In genomic region chr2:101114268-101114783, GRCh38 we compare ENCODE assay signal across 10 cellular contexts. TPM values are rescaled to one million over a fixed set of nuclear protein-coding genes. Genes with fewer than 3 reads are reported as not detected.
A peak's percentile ranks its signal among the peaks of the same experiment; 100 is the strongest.
DNase-seq lines count a peak whose midpoint lies in the region; ATAC-seq, FAIRE-seq and TF ChIP-seq lines count a peak whose summit lies in the region.
"Had no signal": no experiment of that assay in that cellular context is flagged by ENCODE, and none has a peak within 500 bp of the region (broad histone marks: within the 10 kb centered on the region; RNA-seq: fewer than 3 reads in every experiment).

No MANE protein-coding gene starts in this region.

- H3K27me3 ChIP-seq in H1 (replicated peaks in 1 of 4; ENCODE audit: control insufficient read depth in 3 of 4, extremely low read depth in 1 of 4, insufficient read depth in 3 of 4, low read length in 3 of 4) (no peaks in the 10 kb centered on the region), prostate gland (replicated peaks; ENCODE audit: insufficient read depth) (no peaks in the 10 kb centered on the region)

- H2BK15ac ChIP-seq in H1 (ENCODE audit: low read length), result no peak overlapping the region

- no peak overlapping the region for H3K9ac ChIP-seq in H1 (replicated peaks in 1 of 4; ENCODE audit: extremely low read depth in 1 of 4, low read depth in 3 of 4, low read length in 3 of 4)

- peaks cover 0 to 50% of the 10 kb centered on the region in 2 experiments; a peak in 3 of 4 replicates for H3K79me2 ChIP-seq in H1 (ENCODE audit: control insufficient read depth in 1 of 2, insufficient read depth in 2 of 2, low read length in 2 of 2)

- no peak overlapping the region for H2BK20ac ChIP-seq in H1 (ENCODE audit: low read length)

- peaks cover 8% of the 10 kb centered on the region for H3K79me1 ChIP-seq in H1 (ENCODE audit: low read depth, low read length)

- ATAC-seq in GM18858 (IDR thresholded peaks at IDR 0.05; ENCODE audit: unreplicated experiment), result no peak
- ATAC-seq in left lobe of liver, result no peak

- H3K56ac ChIP-seq in H1 (replicated peaks; ENCODE audit: insufficient read length, low read depth, low read length), result no peak overlapping the region

- CTCF ChIA-PET in H1 (lab: Charles Lee; ENCODE audit: partially characterized antibody), result interaction anchor here (0.6 to 2.3 kb wide), 6 partner anchors 10 to 82 kb away, joined by 3 to 8 read pairs (median 3); no protein-coding TSS in a partner anchor

- peaks cover 11 to 23% (median 21%) of the 10 kb centered on the region in 4 experiments for H3K4me1 ChIP-seq in H1 (replicated peaks in 1 of 4; ENCODE audit: control insufficient read depth in 3 of 4, insufficient read depth in 4 of 4, low read length in 3 of 4)
- H3K4me1 ChIP-seq in prostate gland (replicated peaks), result peaks cover 34% of the 10 kb centered on the region

- no peak overlapping the region for H4K8ac ChIP-seq in H1 (ENCODE audit: extremely low read depth, insufficient read depth, low read length)

- no peak for TF ChIP-seq RAD21 in H1 (IDR thresholded peaks at IDR 0.05 in 1 of 2, conservative IDR thresholded peaks at IDR 0.05 in 1 of 2; ENCODE audit: low read depth in 2 of 2, low read length in 2 of 2)

- in situ Hi-C loops in KBM-7 (cut with MboI; ENCODE audit: low pct_unique_long_range_greater_than_20kb, low sequenced_read_pairs), result no loop called here

- intact Hi-C loops in prostate gland (cut with DNase I), result no loop called here

- no peak overlapping the region for H3K23ac ChIP-seq in H1 (ENCODE audit: insufficient read length)

- no peak overlapping the region for H3K18ac ChIP-seq in H1 (ENCODE audit: extremely low read depth, low read length)

- H3K14ac ChIP-seq in H1 (ENCODE audit: insufficient read length), result no peak overlapping the region

- H2BK12ac ChIP-seq in H1 (ENCODE audit: low read depth, low read length), result no peak overlapping the region

- H3K4me3 ChIP-seq in H1 (ENCODE audit: extremely low read depth in 1 of 4, insufficient read depth in 2 of 4, low read depth in 3 of 4, low read length in 4 of 4), result peak overlapping the region in 1 of 4 experiments; percentile 42; a peak in 2 of 8 replicates
- no peak overlapping the region for H3K4me3 ChIP-seq in prostate gland

- no peak overlapping the region for H4K5ac ChIP-seq in H1 (ENCODE audit: insufficient read length, low read depth, low read length)

- no peak overlapping the region for H4K91ac ChIP-seq in H1 (replicated peaks; ENCODE audit: insufficient read length, low read length)

- WGBS in H1 (ENCODE audit: extremely low coverage in 1 of 2, insufficient coverage in 1 of 2, insufficient read length in 1 of 2, insufficient replicate concordance in 2 of 2, low coverage in 1 of 2, low lambda C conversion rate in 2 of 2, missing lambda C conversion rate in 1 of 2), 2 experiments, result 31% methylated on average over 5 of the region's 5 CpGs; no CpG with 5 or more reads in 1 of the 2 experiments
- 31% methylated on average over 5 of the region's 5 CpGs for WGBS in prostate gland

- no peaks in the 10 kb centered on the region for H3K23me2 ChIP-seq in H1 (ENCODE audit: low read depth, low read length)

- FAIRE-seq in H1 (lab: Jason Lieb, UNC), result no peak
- FAIRE-seq: A204.1 had no signal

- no peak for TF ChIP-seq CTCF in H1 (IDR thresholded peaks at IDR 0.05; ENCODE audit: control extremely low read depth in 1 of 3, insufficient read depth in 1 of 3, low read depth in 1 of 3, low read length in 3 of 3)
- no peak for TF ChIP-seq CTCF in prostate gland (IDR thresholded peaks at IDR 0.05)

- H3K4me2 ChIP-seq in H1 (ENCODE audit: insufficient read depth in 1 of 2, low read depth in 2 of 2, low read length in 2 of 2), result peak overlapping the region; percentile 63 to 93; a peak in 3 of 4 replicates

- DNase-seq in DMS79 treated with DMSO at 0.1 percent for 48 hours (lab: John Stamatoyannopoulos, UW) (peak; percentile 61), DMS79 (lab: John Stamatoyannopoulos, UW) (no peak), NCI-H146 (lab: John Stamatoyannopoulos, UW) (peak; percentile 57), H1 (ENCODE audit: low read depth in 1 of 2, low spot score in 2 of 2) (no peak), prostate gland (ENCODE audit: low spot score) (no peak), left lobe of liver (ENCODE audit: low spot score) (no peak), KBM-7 (no peak)
- DNase-seq: stimulated activated CD4-positive, alpha-beta T cell treated with anti-CD3 and anti-CD28 coated beads, Interleukin-12 subunit alpha, Interleukin-12 subunit beta, amount 100 ng/mL, for 4 hours had no signal

- TF ChIP-seq POLR2A in H1 (IDR thresholded peaks at IDR 0.05; ENCODE audit: control extremely low read depth in 1 of 2, low read depth in 2 of 2, low read length in 2 of 2), result no peak
- no peak for TF ChIP-seq POLR2A in prostate gland (IDR thresholded peaks at IDR 0.05)

- no peaks in the 10 kb centered on the region for H3K9me3 ChIP-seq in H1 (ENCODE audit: insufficient read depth in 2 of 2, low read depth in 1 of 2, low read length in 1 of 2)
- no peaks in the 10 kb centered on the region for H3K9me3 ChIP-seq in prostate gland

- no peak overlapping the region for H2AFZ ChIP-seq in H1 (ENCODE audit: low read length)

- H2AK5ac ChIP-seq in H1 (ENCODE audit: low read depth, low read length), result no peak overlapping the region

- peak overlapping the region; percentile 54; the same call in 1 of the 2 replicates for H2BK5ac ChIP-seq in H1 (ENCODE audit: low read depth, low read length)

- POLR2A ChIA-PET in H1 (lab: Charles Lee; ENCODE audit: partially characterized antibody), result interaction anchor here (0.6 to 1.4 kb wide), 8 partner anchors 16 to 111 kb away, joined by 3 to 4 read pairs (median 3); partner anchors contain the start of gene TBC1D8

- H3K36me3 ChIP-seq in H1 (ENCODE audit: control insufficient read depth in 2 of 4, insufficient read depth in 4 of 4, low read length in 3 of 4) (no peaks in the 10 kb centered on the region), prostate gland (no peaks in the 10 kb centered on the region)

- H3K27ac ChIP-seq in H1 (ENCODE audit: low read depth, low read length) (no peak overlapping the region), prostate gland (peak overlapping the region; percentile 49 to 80)

- no peaks in the 10 kb centered on the region for H4K20me1 ChIP-seq in H1 (replicated peaks in 1 of 2; ENCODE audit: control insufficient read depth in 1 of 2, insufficient read depth in 2 of 2, low read length in 2 of 2)

- H3K4ac ChIP-seq in H1 (replicated peaks; ENCODE audit: insufficient read length, low read depth, low read length), result no peak overlapping the region

- peak overlapping the region; percentile 65 for H2BK120ac ChIP-seq in H1 (replicated peaks; ENCODE audit: low read depth, low read length)

- TF ChIP-seq EP300 in H1 (IDR thresholded peaks at IDR 0.05; ENCODE audit: borderline replicate concordance in 1 of 2, low read depth in 2 of 2, low read length in 2 of 2), result no peak

TF ChIP-seq in H1, 55 proteins besides CTCF, POLR2A, EP300 and RAD21:
- TF ChIP-seq POLR2AphosphoS5 (IDR thresholded peaks at IDR 0.05; ENCODE audit: low read depth, low read length) (no peak), KDM4A (IDR thresholded peaks at IDR 0.05; ENCODE audit: low read depth, low read length, severe bottlenecking) (no peak), TAF1 (IDR thresholded peaks at IDR 0.05; ENCODE audit: low read depth, low read length) (no peak), ASH2L (IDR thresholded peaks at IDR 0.05; ENCODE audit: low read length) (no peak), POU5F1 (IDR thresholded peaks at IDR 0.05; ENCODE audit: low read depth, low read length) (no peak)

RNA-seq across cellular contexts. Expression of gene TBC1D8, which starts 36.9 kb away (rescaled TPM):
- 21.8 and 24.0 TPM in 2 replicates for total RNA-seq in H1 (2021; fragmentation: NEBNext Ultra II Directional; extraction: Animal tissue kit (Norgen Biotek cat#: 25700))
- polyA plus RNA-seq in H1 (2011; rRNA removed), result 20.8 and 27.2 TPM in 2 replicates
- 24.9 TPM for polyA plus RNA-seq in H1 (2011; cell fraction: cytosol; rRNA removed)
- polyA plus RNA-seq in H1 (2011; cell fraction: nucleus; rRNA removed), result 87.3 TPM
- polyA plus RNA-seq in H1 (2012, experiment 1 of 2), result 21.5 to 24.8 TPM (median 23.1 TPM) in 4 replicates
- 7.7 TPM for polyA plus RNA-seq in H1 (2012, experiment 2 of 2)
- polyA plus RNA-seq in H1 (2013, experiment 1 of 2), result 14.1 TPM
- 14.4 TPM for polyA plus RNA-seq in H1 (2013, experiment 2 of 2)
- polyA minus RNA-seq in H1 (2011; rRNA and poly(A)+ RNA removed), result 40.6 and 53.8 TPM in 2 replicates
- polyA minus RNA-seq in H1 (2011; cell fraction: cytosol; rRNA and poly(A)+ RNA removed), result 13.4 TPM
- 50.2 TPM for polyA minus RNA-seq in H1 (2011; cell fraction: nucleus; rRNA and poly(A)+ RNA removed)
- total RNA-seq in prostate gland (100 to 1,000 TPM in 1 of 2 donors, 10 to 100 TPM in 1; 86.1 to 149 TPM), left lobe of liver (23.7 TPM)

Comparison
In these comparisons a context has a peak if more than half of its experiments do, and no peak if none do; other contexts are left out.
1. DNase-seq: peak in DMS79 treated with DMSO at 0.1 percent for 48 hours (single experiment) and NCI-H146 (single experiment); none in DMS79 (single experiment), H1 (0 of 2), prostate gland (single experiment), left lobe of liver (single experiment) and KBM-7 (single experiment).